Comparison of ENCODE assay signal across 8 cellular contexts in genomic region chr3:44476963-44477311, GRCh38. TPM values are rescaled to one million over a fixed set of nuclear protein-coding genes. Genes with fewer than 3 reads are reported as not detected.
DNase-seq lines count a peak whose midpoint lies in the region; ATAC-seq and TF ChIP-seq lines count a peak whose summit lies in the region.

No MANE protein-coding gene starts in this region.

- H3K9me3 ChIP-seq in heart left ventricle (no peaks in the 10 kb centered on the region), uterus (no peaks in the 10 kb centered on the region)

- H3K4me1 Mint-ChIP-seq in brain, result peaks cover 61% of the 10 kb centered on the region

- peaks cover 0 to 4% (median 0%) of the 10 kb centered on the region in 5 experiments for H3K9me3 Mint-ChIP-seq in brain

- DNase-seq in heart left ventricle, result no peak
- no peak for DNase-seq in left cardiac atrium
- no peak for DNase-seq in mesendoderm
- DNase-seq in uterus, result no peak
- no peak for DNase-seq in NCI-H146 treated with DMSO at 0.1 percent for 48 hours (lab: John Stamatoyannopoulos, UW; ENCODE audit: unreplicated experiment)
- DNase-seq in GM20000 (ENCODE audit: low spot score), result no peak

- H3K4me2 ChIP-seq in mesendoderm (ENCODE audit: low read length), result peak overlapping the region; percentile 24

- TF ChIP-seq CTCF in heart left ventricle (IDR thresholded peaks at IDR 0.05), result no peak
- TF ChIP-seq CTCF in brain (conservative IDR thresholded peaks at IDR 0.05), result no peak
- no peak for TF ChIP-seq CTCF in uterus (IDR thresholded peaks at IDR 0.05)
- TF ChIP-seq CTCF in GM20000 (IDR thresholded peaks at IDR 0.05; ENCODE audit: extremely low read depth, missing control alignments), result no peak

- peak overlapping the region; percentile 64 to 96 (median 92) for H3K27ac Mint-ChIP-seq in brain

- no peak overlapping the region for H4K8ac ChIP-seq in mesendoderm (ENCODE audit: low read depth, low read length)

- H3K4ac ChIP-seq in mesendoderm (ENCODE audit: low read depth, low read length), result no peak overlapping the region

- peak overlapping the region; percentile 37 to 87 (median 66) for H3K27ac ChIP-seq in heart left ventricle
- no peak overlapping the region for H3K27ac ChIP-seq in mesendoderm (ENCODE audit: low read depth, low read length)
- H3K27ac ChIP-seq in uterus, result peak overlapping the region; percentile 63 to 66

- H3K56ac ChIP-seq in mesendoderm (ENCODE audit: low read length), result peak overlapping the region; percentile 70

- no peak overlapping the region for H2BK15ac ChIP-seq in mesendoderm (replicated peaks; ENCODE audit: low read depth)

- H3K4me3 ChIP-seq in heart left ventricle (peak overlapping the region; percentile 58 to 96 (median 76)), mesendoderm (ENCODE audit: low read length) (peak overlapping the region; percentile 64), uterus (peak overlapping the region; percentile 25 to 77)

- ATAC-seq in heart left ventricle (no peak), left cardiac atrium (no peak), HG03095 (IDR thresholded peaks at IDR 0.05; ENCODE audit: unreplicated experiment) (no peak)

- H2BK120ac ChIP-seq in mesendoderm (ENCODE audit: low read depth, low read length), result no peak overlapping the region

- H3K79me2 ChIP-seq in mesendoderm (ENCODE audit: control insufficient read depth, insufficient read depth, low read length), result peaks cover 13% of the 10 kb centered on the region

- no peak overlapping the region for H2AK5ac ChIP-seq in mesendoderm (ENCODE audit: low read length)

- peaks cover 4% of the 10 kb centered on the region for H3K27me3 Mint-ChIP-seq in brain

- H3K27me3 ChIP-seq in heart left ventricle (no peaks in the 10 kb centered on the region), mesendoderm (ENCODE audit: insufficient read depth, low read length, poor library complexity) (no peaks in the 10 kb centered on the region), uterus (no peaks in the 10 kb centered on the region)

- H3K4me1 ChIP-seq in heart left ventricle (peaks cover 0 to 27% (median 19%) of the 10 kb centered on the region in 12 donors), mesendoderm (ENCODE audit: control insufficient read depth, low read depth, low read length) (peaks cover 3% of the 10 kb centered on the region), uterus (no peaks in the 10 kb centered on the region)

- TF ChIP-seq POLR2A in heart left ventricle (IDR thresholded peaks at IDR 0.05) (no peak), uterus (IDR thresholded peaks at IDR 0.05) (no peak)

- intact Hi-C loops in heart left ventricle (cut with DNase I), result loop anchor here in 5 of 10 donors (2.0 to 10.0 kb wide), 4 partner anchors 34 to 155 kb away; partner anchors contain the start of gene TCAIM (in 1 of the 5)
- intact Hi-C loops in left cardiac atrium (cut with DNase I), result loop anchor here in 1 of 2 donors (10.0 kb wide), 1 partner anchor 142 kb away; the partner anchor contains the start of gene TCAIM
- intact Hi-C loops in uterus (cut with DNase I; ENCODE audit: low total_unique reads), result no loop called here

- WGBS in heart left ventricle, 4 donors, result 0 to 1% (median 0%) methylated on average over 5 of the region's 5 CpGs
- no CpG with 5 or more reads among the region's 5 CpGs for WGBS in mesendoderm (ENCODE audit: extremely low coverage, insufficient coverage, low lambda C conversion rate)

- H3K4me3 Mint-ChIP-seq in brain, result peak overlapping the region; percentile 92 to 98 (median 95)

- H3K36me3 Mint-ChIP-seq in brain, result peaks cover 13% of the 10 kb centered on the region

- no peak overlapping the region for H3K23ac ChIP-seq in mesendoderm (ENCODE audit: low read length)

- H4K5ac ChIP-seq in mesendoderm (ENCODE audit: low read length), result no peak overlapping the region

- H3K18ac ChIP-seq in mesendoderm (ENCODE audit: low read length), result peak overlapping the region; percentile 99

- H3K36me3 ChIP-seq in heart left ventricle, result no peaks in the 10 kb centered on the region
- no peaks in the 10 kb centered on the region for H3K36me3 ChIP-seq in mesendoderm (ENCODE audit: control insufficient read depth, insufficient read depth, low read length)
- H3K36me3 ChIP-seq in uterus, result no peaks in the 10 kb centered on the region

- peaks cover 2% of the 10 kb centered on the region for H3K79me1 ChIP-seq in mesendoderm (ENCODE audit: low read length)

- H2BK5ac ChIP-seq in mesendoderm (ENCODE audit: low read length), result no peak overlapping the region

- H3K9ac ChIP-seq in mesendoderm (ENCODE audit: low read length), result peak overlapping the region; percentile 65

RNA-seq across cellular contexts. Expression of gene ZNF445, which starts 0.5 kb away (rescaled TPM):
- 10 to 100 TPM in 7 of 9 donors, 1 to 10 TPM in 2; 5.7 to 19.9 (median 12.3) TPM for total RNA-seq in heart left ventricle
- polyA plus RNA-seq in heart left ventricle, result 1 to 10 TPM; 4.9 to 5.4 TPM
- total RNA-seq in left cardiac atrium, result 10 to 100 TPM; 11.1 to 13.5 TPM
- 11.6 TPM for polyA plus RNA-seq in brain (ENCODE audit: insufficient read depth, low read depth, low replicate concordance)
- polyA plus RNA-seq in mesendoderm (2013, experiment 1 of 2), result 5.7 TPM
- polyA plus RNA-seq in mesendoderm (2013, experiment 2 of 2), result 5.3 TPM
- total RNA-seq in uterus, result 10 to 100 TPM in 2 of 4 donors, 1 to 10 TPM in 2; 5.3 to 35.6 (median 19.8) TPM
